ENCODE assay signal across 20 cellular contexts in the genomic region with DNA sequence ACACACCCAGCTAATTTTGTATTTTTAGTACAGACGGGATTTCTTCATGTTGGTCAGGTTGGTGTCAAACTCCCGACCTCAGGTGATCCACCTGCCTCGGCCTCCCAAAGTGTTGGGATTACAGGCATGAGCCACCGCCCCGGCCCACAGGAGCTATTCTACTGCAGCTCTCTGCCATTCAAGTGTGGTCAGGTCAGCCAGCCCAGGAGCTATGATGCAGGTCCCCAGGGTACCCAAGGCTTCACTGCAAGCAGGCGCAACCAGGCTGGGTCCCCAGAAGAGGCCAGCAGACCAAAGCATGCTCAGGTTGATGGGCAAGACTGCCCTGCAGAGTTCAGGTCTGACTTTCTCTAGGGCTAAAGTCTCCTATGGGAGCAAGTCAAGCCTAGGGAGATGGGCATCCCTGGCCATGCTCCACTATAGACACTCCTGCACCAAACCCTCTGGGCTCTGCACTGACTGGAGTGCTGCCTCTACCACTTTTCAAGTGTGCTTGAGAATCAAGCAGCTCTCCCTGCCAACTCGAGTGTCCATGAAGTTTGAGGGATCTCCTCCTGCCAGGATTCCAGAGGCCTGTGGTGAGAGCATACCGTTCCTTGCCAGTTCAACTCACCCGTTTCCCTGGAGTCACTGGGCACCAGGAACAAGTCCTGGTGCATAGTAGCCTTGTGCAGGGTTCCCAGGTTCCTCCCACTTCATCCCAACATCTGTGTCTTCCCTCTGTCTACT.
"Had no signal": no experiment of that assay in that cellular context is flagged by ENCODE, and none has a peak within 500 bp of the region (broad histone marks: within the 10 kb centered on the region; RNA-seq: fewer than 3 reads in every experiment).

No MANE protein-coding gene starts in this region.

- ATAC-seq: effector memory CD8-positive, alpha-beta T cell; gastroesophageal sphincter; stimulated activated effector memory CD8-positive, alpha-beta T cell treated with anti-CD3 and anti-CD28 coated beads, Interleukin-12 subunit alpha, Interleukin-12 subunit beta, amount 100 ng/mL, for 72 hours had no signal

- H3K9me3 ChIP-seq: esophagus muscularis mucosa, gastroesophageal sphincter, psoas muscle, right lobe of liver, tibial nerve had no signal

- H3K4me3 ChIP-seq: esophagus muscularis mucosa, gastroesophageal sphincter, psoas muscle, right lobe of liver, tibial nerve had no signal

- H3K9me3 Mint-ChIP-seq: effector memory CD8-positive, alpha-beta T cell had no signal

- H3K4me3 Mint-ChIP-seq: dendritic cell treated with granulocyte-macrophage colony-stimulating factor and Interleukin-4, amounts not matched to agents 40 ng/mL and 50 ng/mL, for 4 days; effector memory CD8-positive, alpha-beta T cell; nephron; stimulated activated effector memory CD8-positive, alpha-beta T cell treated with anti-CD3 and anti-CD28 coated beads, Interleukin-12 subunit alpha, Interleukin-12 subunit beta, amount 100 ng/mL, for 72 hours; stimulated activated naive CD8-positive, alpha-beta T cell treated with anti-CD3 and anti-CD28 coated beads, Interleukin-15, Interleukin-2, amounts not matched to agents 100 ng/mL and 50 ng/mL, for 24 hours had no signal

- DNase-seq: effector memory CD8-positive, alpha-beta T cell; foreskin fibroblast; glutamatergic neuron; kidney; left cardiac atrium; mesenchymal stem cell; midbrain; psoas muscle; retina; right lobe of liver; stimulated activated CD4-positive, alpha-beta T cell treated with anti-CD3 and anti-CD28 coated beads, Interleukin-4, amount 100 ng/mL, for 1 hour; stimulated activated CD8-positive, alpha-beta memory T cell treated with anti-CD3 and anti-CD28 coated beads, Interleukin-4, amount 100 ng/mL, for 48 hours had no signal

- H3K36me3 ChIP-seq: gastroesophageal sphincter, right lobe of liver had no signal

- H3K27ac Mint-ChIP-seq: dendritic cell treated with granulocyte-macrophage colony-stimulating factor and Interleukin-4, amounts not matched to agents 40 ng/mL and 50 ng/mL, for 4 days; effector memory CD8-positive, alpha-beta T cell; nephron; stimulated activated effector memory CD8-positive, alpha-beta T cell treated with anti-CD3 and anti-CD28 coated beads, Interleukin-12 subunit alpha, Interleukin-12 subunit beta, amount 100 ng/mL, for 72 hours; stimulated activated naive CD8-positive, alpha-beta T cell treated with anti-CD3 and anti-CD28 coated beads, Interleukin-15, Interleukin-2, amounts not matched to agents 100 ng/mL and 50 ng/mL, for 24 hours had no signal

- H3K4me1 ChIP-seq: right lobe of liver had no signal

- H3K4me1 Mint-ChIP-seq: stimulated activated effector memory CD8-positive, alpha-beta T cell treated with anti-CD3 and anti-CD28 coated beads, Interleukin-12 subunit alpha, Interleukin-12 subunit beta, amount 100 ng/mL, for 72 hours had no signal

- H3K27me3 ChIP-seq: esophagus muscularis mucosa, gastroesophageal sphincter, right lobe of liver, tibial nerve had no signal

- H3K27me3 Mint-ChIP-seq: dendritic cell treated with granulocyte-macrophage colony-stimulating factor and Interleukin-4, amounts not matched to agents 40 ng/mL and 50 ng/mL, for 4 days; effector memory CD8-positive, alpha-beta T cell; stimulated activated naive CD8-positive, alpha-beta T cell treated with anti-CD3 and anti-CD28 coated beads, Interleukin-15, Interleukin-2, amounts not matched to agents 100 ng/mL and 50 ng/mL, for 24 hours had no signal

- H3K27ac ChIP-seq: epithelial cell of prostate, esophagus muscularis mucosa, gastroesophageal sphincter, psoas muscle, right lobe of liver, tibial nerve had no signal

- H3K36me3 Mint-ChIP-seq: stimulated activated effector memory CD8-positive, alpha-beta T cell treated with anti-CD3 and anti-CD28 coated beads, Interleukin-12 subunit alpha, Interleukin-12 subunit beta, amount 100 ng/mL, for 72 hours had no signal
